Comparison of ENCODE assay signal across 1 cellular context in the genomic region with DNA sequence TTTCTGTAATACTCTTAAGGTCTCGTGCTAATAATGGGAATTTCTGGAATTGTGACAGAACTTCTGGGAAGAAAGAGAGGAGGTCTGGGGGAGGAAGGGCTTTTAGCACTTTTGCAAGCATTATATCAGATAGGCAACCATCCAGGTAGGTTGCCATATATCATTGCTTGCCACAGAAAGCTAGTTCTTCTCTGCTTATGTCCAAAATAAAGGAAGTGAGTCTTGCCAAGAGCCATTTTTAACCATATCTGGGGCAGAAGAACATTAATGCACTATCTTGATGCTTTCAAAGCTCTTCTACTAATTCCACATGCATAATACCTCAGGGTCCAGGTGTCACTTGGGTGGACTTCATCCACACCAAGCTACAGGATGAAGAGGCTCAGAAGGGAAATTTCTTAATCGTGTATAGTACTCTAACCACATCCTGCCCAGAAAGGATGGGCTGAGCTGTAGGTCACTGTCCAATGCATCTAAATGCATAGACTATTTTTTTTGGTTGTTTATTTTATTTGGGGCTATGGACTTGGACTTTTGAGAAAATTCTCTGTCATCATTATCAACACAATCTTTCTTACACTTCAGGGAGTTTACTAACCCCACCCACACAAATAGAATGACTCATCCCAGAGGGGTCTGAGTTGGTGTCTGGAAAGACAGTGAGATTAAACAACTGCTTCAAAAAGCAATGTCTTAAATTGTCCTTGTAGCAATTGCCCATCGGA.
TF ChIP-seq lines count a peak whose summit lies in the region.

No MANE protein-coding gene starts in this region.

TF ChIP-seq in HCT116, 20 proteins besides CTCF, POLR2A, EP300 and RAD21 (continued from another document):
- TF ChIP-seq, protein P1, sequence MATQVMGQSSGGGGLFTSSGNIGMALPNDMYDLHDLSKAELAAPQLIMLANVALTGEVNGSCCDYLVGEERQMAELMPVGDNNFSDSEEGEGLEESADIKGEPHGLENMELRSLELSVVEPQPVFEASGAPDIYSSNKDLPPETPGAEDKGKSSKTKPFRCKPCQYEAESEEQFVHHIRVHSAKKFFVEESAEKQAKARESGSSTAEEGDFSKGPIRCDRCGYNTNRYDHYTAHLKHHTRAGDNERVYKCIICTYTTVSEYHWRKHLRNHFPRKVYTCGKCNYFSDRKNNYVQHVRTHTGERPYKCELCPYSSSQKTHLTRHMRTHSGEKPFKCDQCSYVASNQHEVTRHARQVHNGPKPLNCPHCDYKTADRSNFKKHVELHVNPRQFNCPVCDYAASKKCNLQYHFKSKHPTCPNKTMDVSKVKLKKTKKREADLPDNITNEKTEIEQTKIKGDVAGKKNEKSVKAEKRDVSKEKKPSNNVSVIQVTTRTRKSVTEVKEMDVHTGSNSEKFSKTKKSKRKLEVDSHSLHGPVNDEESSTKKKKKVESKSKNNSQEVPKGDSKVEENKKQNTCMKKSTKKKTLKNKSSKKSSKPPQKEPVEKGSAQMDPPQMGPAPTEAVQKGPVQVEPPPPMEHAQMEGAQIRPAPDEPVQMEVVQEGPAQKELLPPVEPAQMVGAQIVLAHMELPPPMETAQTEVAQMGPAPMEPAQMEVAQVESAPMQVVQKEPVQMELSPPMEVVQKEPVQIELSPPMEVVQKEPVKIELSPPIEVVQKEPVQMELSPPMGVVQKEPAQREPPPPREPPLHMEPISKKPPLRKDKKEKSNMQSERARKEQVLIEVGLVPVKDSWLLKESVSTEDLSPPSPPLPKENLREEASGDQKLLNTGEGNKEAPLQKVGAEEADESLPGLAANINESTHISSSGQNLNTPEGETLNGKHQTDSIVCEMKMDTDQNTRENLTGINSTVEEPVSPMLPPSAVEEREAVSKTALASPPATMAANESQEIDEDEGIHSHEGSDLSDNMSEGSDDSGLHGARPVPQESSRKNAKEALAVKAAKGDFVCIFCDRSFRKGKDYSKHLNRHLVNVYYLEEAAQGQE (IDR thresholded peaks at IDR 0.05; ENCODE audit: low read depth): no peak
- TF ChIP-seq JUND (IDR thresholded peaks at IDR 0.05): peak; percentile 20; the same call in 1 of the 2 replicates
- TF ChIP-seq TCF7L2 (IDR thresholded peaks at IDR 0.05; ENCODE audit: borderline replicate concordance, extremely low read depth, insufficient read depth, insufficient read length): no peak
- no peak for TF ChIP-seq CBX3 (IDR thresholded peaks at IDR 0.05; ENCODE audit: low read depth)
- no peak for TF ChIP-seq ATF3 (IDR thresholded peaks at IDR 0.05)
